Comparison of ENCODE assay signal across 30 cellular contexts in the genomic region with DNA sequence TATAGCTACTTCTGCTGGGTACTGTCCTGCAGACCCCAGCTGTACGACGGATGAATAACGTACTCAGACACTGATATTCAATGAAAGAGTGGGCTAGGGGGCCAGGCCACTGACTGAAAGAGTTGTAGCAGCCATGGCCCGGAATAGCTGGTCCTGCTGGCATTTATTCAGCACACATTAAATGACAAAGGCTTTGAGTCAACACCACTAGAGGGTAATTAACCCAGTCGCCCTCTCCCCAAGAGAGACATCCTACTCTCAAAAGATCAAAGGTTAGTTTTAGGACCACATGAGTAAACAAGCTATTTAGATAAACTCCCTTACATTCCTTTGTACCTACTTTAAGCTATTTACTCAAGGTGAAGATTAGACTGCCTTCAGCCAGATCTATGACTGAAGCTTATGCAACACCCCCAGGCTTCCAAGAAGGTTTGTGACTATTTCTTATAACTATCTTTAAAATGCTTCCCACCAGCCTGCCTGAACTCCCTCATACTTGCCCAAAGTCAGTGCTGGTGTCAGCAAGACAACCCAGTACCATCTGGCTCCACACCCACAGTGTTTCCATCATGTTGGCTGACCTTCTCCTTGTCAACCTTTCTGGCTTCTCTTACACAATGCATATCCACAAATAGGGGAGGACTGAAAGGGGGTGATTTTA.
"Had no signal": no experiment of that assay in that cellular context is flagged by ENCODE, and none has a peak within 500 bp of the region (broad histone marks: within the 10 kb centered on the region; RNA-seq: fewer than 3 reads in every experiment).

No MANE protein-coding gene starts in this region.

- H3K27me3 Mint-ChIP-seq: activated CD4-positive, alpha-beta memory T cell treated with anti-CD3 and anti-CD28 coated beads for 36 hours; activated CD4-positive, alpha-beta T cell treated with anti-CD3 and anti-CD28 coated beads, Interleukin-2, amount 10 ng/mL, durations not matched to agents 24 days and 14 days; activated T-cell treated with anti-CD3 and anti-CD28 coated beads, Interleukin-2, amount 50 U/mL, for 24 hours; progenitor cell of endocrine pancreas; stimulated activated naive CD8-positive, alpha-beta T cell treated with anti-CD3 and anti-CD28 coated beads, Interleukin-15, Interleukin-2, amounts not matched to agents 100 ng/mL and 50 ng/mL, for 24 hours; type B pancreatic cell had no signal

- H3K27ac Mint-ChIP-seq: activated CD4-positive, alpha-beta memory T cell treated with anti-CD3 and anti-CD28 coated beads for 36 hours; activated CD4-positive, alpha-beta T cell treated with anti-CD3 and anti-CD28 coated beads, Interleukin-2, amount 10 ng/mL, durations not matched to agents 24 days and 14 days; activated T-cell treated with anti-CD3 and anti-CD28 coated beads, Interleukin-2, amount 50 U/mL, for 24 hours; natural killer cell; progenitor cell of endocrine pancreas; stimulated activated naive CD8-positive, alpha-beta T cell treated with anti-CD3 and anti-CD28 coated beads, Interleukin-15, Interleukin-2, amounts not matched to agents 100 ng/mL and 50 ng/mL, for 24 hours; type B pancreatic cell had no signal

- H3K27ac ChIP-seq: colonic mucosa, left lung, lower lobe of right lung, neutrophil, ovary, right lobe of liver, uterus, WERI-Rb-1 had no signal

- H3K36me3 ChIP-seq: colonic mucosa, left lung, lower lobe of right lung, neutrophil, ovary, right lobe of liver, uterus, WERI-Rb-1 had no signal

- H3K9me3 Mint-ChIP-seq: activated CD4-positive, alpha-beta T cell treated with anti-CD3 and anti-CD28 coated beads, Interleukin-2, amount 10 ng/mL, durations not matched to agents 24 days and 14 days; stimulated activated naive CD8-positive, alpha-beta T cell treated with anti-CD3 and anti-CD28 coated beads, Interleukin-15, Interleukin-2, amounts not matched to agents 100 ng/mL and 50 ng/mL, for 24 hours; type B pancreatic cell had no signal

- H3K4me3 ChIP-seq: colonic mucosa, left lung, lower lobe of right lung, ovary, right lobe of liver, uterus had no signal

- H3K4me1 Mint-ChIP-seq: activated CD4-positive, alpha-beta T cell treated with anti-CD3 and anti-CD28 coated beads, Interleukin-2, amount 10 ng/mL, durations not matched to agents 24 days and 14 days; natural killer cell had no signal

- H3K4me3 Mint-ChIP-seq: activated CD4-positive, alpha-beta memory T cell treated with anti-CD3 and anti-CD28 coated beads for 36 hours; activated CD4-positive, alpha-beta T cell treated with anti-CD3 and anti-CD28 coated beads, Interleukin-2, amount 10 ng/mL, durations not matched to agents 24 days and 14 days; activated T-cell treated with anti-CD3 and anti-CD28 coated beads, Interleukin-2, amount 50 U/mL, for 24 hours; natural killer cell; stimulated activated naive CD8-positive, alpha-beta T cell treated with anti-CD3 and anti-CD28 coated beads, Interleukin-15, Interleukin-2, amounts not matched to agents 100 ng/mL and 50 ng/mL, for 24 hours; type B pancreatic cell had no signal

- H3K4me1 ChIP-seq: colonic mucosa, left lung, lower lobe of right lung, right lobe of liver, uterus had no signal

- H3K27me3 ChIP-seq: colonic mucosa, left lung, neutrophil, ovary, right lobe of liver, uterus had no signal

- ATAC-seq: left lung, lower lobe of right lung, natural killer cell, right lobe of liver had no signal

- H3K36me3 Mint-ChIP-seq: activated CD4-positive, alpha-beta memory T cell treated with anti-CD3 and anti-CD28 coated beads for 36 hours; natural killer cell; type B pancreatic cell had no signal

- FAIRE-seq: islet of Langerhans, TTC549 had no signal

- DNase-seq: activated CD4-positive, alpha-beta memory T cell treated with anti-CD3 and anti-CD28 coated beads for 36 hours; activated CD4-positive, alpha-beta T cell treated with anti-CD3 and anti-CD28 coated beads, Interleukin-2, amount 10 ng/mL, durations not matched to agents 24 days and 14 days; activated CD4-positive, CD25-positive, alpha-beta regulatory T cell treated with anti-CD3 and anti-CD28 coated beads, Interleukin-2, amount 50 U/mL, for 72 hours; activated CD8-positive, alpha-beta memory T cell treated with anti-CD3 and anti-CD28 coated beads, Interleukin-2, amount 50 U/mL, for 48 hours; activated gamma-delta T cell; activated naive CD4-positive, alpha-beta T cell treated with anti-CD3 and anti-CD28 coated beads, Interleukin-2, amount 50 U/mL, for 16 hours; activated T-cell treated with anti-CD3 and anti-CD28 coated beads, Interleukin-2, amount 50 U/mL, for 24 hours; amygdala; colonic mucosa; effector CD8-positive, alpha-beta T cell; foreskin fibroblast; head of caudate nucleus; hippocampal formation; left lung; lower lobe of right lung; mesenchymal stem cell; natural killer cell; ovary; right lobe of liver; stimulated activated CD4-positive, alpha-beta T cell treated with anti-CD3 and anti-CD28 coated beads, Interleukin-2, amount 100 ng/mL, for 48 hours; substantia nigra; T-helper 9 cell; uterus; WERI-Rb-1 had no signal

- H3K9me3 ChIP-seq: colonic mucosa, left lung, lower lobe of right lung, neutrophil, ovary, right lobe of liver, uterus had no signal
